15 cellular contexts compared by ENCODE assay signal in genomic region chr10:44388641-44389040, GRCh38. TPM values are rescaled to one million over a fixed set of nuclear protein-coding genes. Genes with fewer than 3 reads are reported as not detected.
DNase-seq lines count a peak whose midpoint lies in the region; TF ChIP-seq lines count a peak whose summit lies in the region.
"Had no signal": no experiment of that assay in that cellular context is flagged by ENCODE, and none has a peak within 500 bp of the region (broad histone marks: within the 10 kb centered on the region; RNA-seq: fewer than 3 reads in every experiment).

No MANE protein-coding gene starts in this region.

- H3K4me3 Mint-ChIP-seq in type B pancreatic cell: no peak overlapping the region
- H3K4me3 Mint-ChIP-seq: CD4-positive, alpha-beta T cell had no signal

- no peak for TF ChIP-seq CTCF in type B pancreatic cell (conservative IDR thresholded peaks at IDR 0.05)

- H3K27me3 Mint-ChIP-seq in type B pancreatic cell: peaks cover 34% of the 10 kb centered on the region

- DNase-seq in activated CD8-positive, alpha-beta memory T cell treated with anti-CD3 and anti-CD28 coated beads for 24 hours: peak; percentile 28
- no peak for DNase-seq in activated CD8-positive, alpha-beta memory T cell treated with anti-CD3 and anti-CD28 coated beads, Interleukin-2, amount 50 U/mL, for 48 hours
- DNase-seq in ELF-1 (ENCODE audit: low read depth, low spot score): peak; percentile 1
- peak; percentile 77 for DNase-seq in mesenteric fat pad (ENCODE audit: low spot score)
- DNase-seq in type B pancreatic cell (ENCODE audit: extremely low spot score, unreplicated experiment): peak; percentile 48
- no peak for DNase-seq in DMS153 treated with DMSO at 0.1 percent for 48 hours (lab: John Stamatoyannopoulos, UW; ENCODE audit: unreplicated experiment)
- DNase-seq in C1 segment of cervical spinal cord (lab: John Stamatoyannopoulos, UW): no peak
- DNase-seq in epidermal melanocyte (ENCODE audit: insufficient read length, low spot score): no peak
- DNase-seq: BE2C; CD4-positive, alpha-beta T cell; GOT3; NCI-H1105; NCI-H2227 treated with DMSO at 0.1 percent for 48 hours; NCI-H510A treated with DMSO at 0.1 percent for 48 hours; NCI-H82 had no signal

- no peak overlapping the region for H3K27ac Mint-ChIP-seq in type B pancreatic cell
- H3K27ac Mint-ChIP-seq: CD4-positive, alpha-beta T cell had no signal

- H3K9me3 Mint-ChIP-seq in type B pancreatic cell: no peaks in the 10 kb centered on the region
- H3K9me3 Mint-ChIP-seq: CD4-positive, alpha-beta T cell had no signal

- no peaks in the 10 kb centered on the region for H3K36me3 Mint-ChIP-seq in type B pancreatic cell

- peaks cover 7% of the 10 kb centered on the region for H3K4me1 Mint-ChIP-seq in type B pancreatic cell (ENCODE audit: unreplicated experiment)

RNA-seq across cellular contexts. Expression of gene CXCL12, which starts 3.7 kb away (rescaled TPM):
- total RNA-seq in mesenteric fat pad (347 TPM), type B pancreatic cell (ENCODE audit: low replicate concordance) (25.7 and 137 TPM in 2 replicates)
- total RNA-seq: CD4-positive, alpha-beta T cell had no signal

Comparison
In these comparisons a context has a peak if more than half of its experiments do, and no peak if none do; other contexts are left out.
1. DNase-seq: peak in activated CD8-positive, alpha-beta memory T cell treated with anti-CD3 and anti-CD28 coated beads for 24 hours (single experiment), ELF-1 (single experiment), mesenteric fat pad (single experiment) and type B pancreatic cell (single experiment); none in activated CD8-positive, alpha-beta memory T cell treated with anti-CD3 and anti-CD28 coated beads, Interleukin-2, amount 50 U/mL, for 48 hours (single experiment), DMS153 treated with DMSO at 0.1 percent for 48 hours (single experiment), C1 segment of cervical spinal cord (0 of 14) and epidermal melanocyte (single experiment).